In the genomic region with DNA sequence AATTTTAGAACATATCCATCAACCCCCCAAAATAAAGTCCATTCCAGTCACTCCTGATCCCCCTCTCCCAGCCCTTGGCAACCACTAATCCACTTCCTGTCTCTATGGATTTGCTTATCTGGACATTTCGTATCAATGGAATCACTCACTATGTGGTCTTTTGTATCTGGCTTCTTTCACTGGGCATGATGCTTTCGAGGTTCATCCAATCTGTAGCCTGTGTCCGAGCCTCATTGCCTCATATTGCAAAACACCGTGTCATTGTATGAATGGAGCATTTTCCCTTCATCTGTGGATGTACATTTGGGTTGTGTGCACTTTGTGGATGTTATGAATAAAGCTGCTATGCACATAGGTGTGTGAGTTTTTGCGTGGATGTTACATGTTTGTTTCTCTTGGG, we compare ENCODE assay signal across 12 cellular contexts. TPM values are rescaled to one million over a fixed set of nuclear protein-coding genes. Genes with fewer than 3 reads are reported as not detected.
DNase-seq lines count a peak whose midpoint lies in the region; ATAC-seq and TF ChIP-seq lines count a peak whose summit lies in the region.
"Had no signal": no experiment of that assay in that cellular context is flagged by ENCODE, and none has a peak within 500 bp of the region (broad histone marks: within the 10 kb centered on the region; RNA-seq: fewer than 3 reads in every experiment).

No MANE protein-coding gene starts in this region.

- peaks cover 4% of the 10 kb centered on the region for H3K27me3 Mint-ChIP-seq in CD4-positive, CD25-positive, alpha-beta regulatory T cell
- no peaks in the 10 kb centered on the region for H3K27me3 Mint-ChIP-seq in activated CD4-positive, alpha-beta memory T cell treated with anti-CD3 and anti-CD28 coated beads, Interleukin-2, amount 10 ng/mL, durations not matched to agents 7 days and 5 days
- H3K27me3 Mint-ChIP-seq in memory B cell, result no peaks in the 10 kb centered on the region

- POLR2A ChIA-PET in activated CD4-positive, alpha-beta memory T cell treated with anti-CD3 and anti-CD28 coated beads, Interleukin-2, amount 10 ng/mL, durations not matched to agents 7 days and 5 days (lab: Charles Lee), result interaction anchor here (1.0 kb wide), 1 partner anchor 12 kb away, joined by 3 read pairs; no protein-coding TSS in a partner anchor

- no peak overlapping the region for H3K27ac ChIP-seq in CD4-positive, CD25-positive, alpha-beta regulatory T cell (ENCODE audit: insufficient read depth, low read length, poor library complexity, severe bottlenecking)
- peak overlapping the region; percentile 91; the same call in 1 of the 2 replicates for H3K27ac ChIP-seq in HL-60 (replicated peaks)
- H3K27ac ChIP-seq: ovary had no signal

- H3K27ac Mint-ChIP-seq in CD4-positive, CD25-positive, alpha-beta regulatory T cell, result peak overlapping the region in 2 of 3 donors; percentile 98 to 99
- H3K27ac Mint-ChIP-seq in activated CD4-positive, alpha-beta memory T cell treated with anti-CD3 and anti-CD28 coated beads, Interleukin-2, amount 10 ng/mL, durations not matched to agents 7 days and 5 days, result peak overlapping the region; percentile 98
- peak overlapping the region; percentile 96 for H3K27ac Mint-ChIP-seq in memory B cell

- no peak overlapping the region for H3K4me3 ChIP-seq in CD4-positive, CD25-positive, alpha-beta regulatory T cell (ENCODE audit: low read depth, low read length)
- no peak overlapping the region for H3K4me3 ChIP-seq in HL-60 (replicated peaks; ENCODE audit: insufficient read depth, low read length)

- CTCF ChIA-PET in activated CD4-positive, alpha-beta memory T cell treated with anti-CD3 and anti-CD28 coated beads, Interleukin-2, amount 10 ng/mL, durations not matched to agents 7 days and 5 days (lab: Charles Lee), result interaction anchor here (0.6 to 0.7 kb wide), 3 partner anchors 8 to 172 kb away, joined by 3 to 7 read pairs (median 3); no protein-coding TSS in a partner anchor

- H3K36me3 Mint-ChIP-seq in CD4-positive, CD25-positive, alpha-beta regulatory T cell, result no peaks in the 10 kb centered on the region
- H3K36me3 Mint-ChIP-seq in activated CD4-positive, alpha-beta memory T cell treated with anti-CD3 and anti-CD28 coated beads, Interleukin-2, amount 10 ng/mL, durations not matched to agents 7 days and 5 days (ENCODE audit: low read depth), result peaks cover 25% of the 10 kb centered on the region
- H3K36me3 Mint-ChIP-seq in memory B cell, result peaks cover 2% of the 10 kb centered on the region

- peaks cover 0 to 1% (median 0%) of the 10 kb centered on the region in 7 donors for H3K9me3 Mint-ChIP-seq in CD4-positive, CD25-positive, alpha-beta regulatory T cell
- H3K9me3 Mint-ChIP-seq in activated CD4-positive, alpha-beta memory T cell treated with anti-CD3 and anti-CD28 coated beads, Interleukin-2, amount 10 ng/mL, durations not matched to agents 7 days and 5 days, result no peaks in the 10 kb centered on the region
- no peaks in the 10 kb centered on the region for H3K9me3 Mint-ChIP-seq in memory B cell

- no peaks in the 10 kb centered on the region for H3K9me3 ChIP-seq in CD4-positive, CD25-positive, alpha-beta regulatory T cell (ENCODE audit: control insufficient read depth in 2 of 2, low read length in 2 of 2)
- H3K9me3 ChIP-seq: ovary had no signal

- H3K4me1 Mint-ChIP-seq in CD4-positive, CD25-positive, alpha-beta regulatory T cell, result peaks cover 12 to 56% (median 31%) of the 10 kb centered on the region in 4 donors
- peaks cover 48% of the 10 kb centered on the region for H3K4me1 Mint-ChIP-seq in activated CD4-positive, alpha-beta memory T cell treated with anti-CD3 and anti-CD28 coated beads, Interleukin-2, amount 10 ng/mL, durations not matched to agents 7 days and 5 days
- peaks cover 26% of the 10 kb centered on the region for H3K4me1 Mint-ChIP-seq in memory B cell

- DNase-seq in CD4-positive, CD25-positive, alpha-beta regulatory T cell, result no peak
- no peak for DNase-seq in HL-60 (ENCODE audit: low read depth in 1 of 2, low spot score in 1 of 2)
- no peak for DNase-seq in activated CD4-positive, alpha-beta memory T cell treated with anti-CD3 and anti-CD28 coated beads, Interleukin-2, amount 10 ng/mL, durations not matched to agents 7 days and 5 days
- no peak for DNase-seq in memory B cell (ENCODE audit: low spot score in 2 of 2)
- DNase-seq in hypothalamus (lab: John Stamatoyannopoulos, UW), result no peak
- DNase-seq in CD1c-positive myeloid dendritic cell (ENCODE audit: extremely low spot score), result no peak
- DNase-seq: dermis blood vessel endothelial cell, EL, ovary, Right ventricle myocardium superior had no signal

- no peak for ATAC-seq in CD4-positive, CD25-positive, alpha-beta regulatory T cell (ENCODE audit: low read depth in 2 of 2)
- ATAC-seq in memory B cell (ENCODE audit: low read depth) (no peak), GM21737 (IDR thresholded peaks at IDR 0.05; ENCODE audit: unreplicated experiment) (no peak), GM18868 (IDR thresholded peaks at IDR 0.05; ENCODE audit: unreplicated experiment) (no peak)

- H3K36me3 ChIP-seq in CD4-positive, CD25-positive, alpha-beta regulatory T cell (ENCODE audit: control insufficient read depth, insufficient read depth, low read length), result peaks cover 4% of the 10 kb centered on the region
- H3K36me3 ChIP-seq: ovary had no signal

- H3K4me1 ChIP-seq in CD4-positive, CD25-positive, alpha-beta regulatory T cell (ENCODE audit: control insufficient read depth, insufficient read depth, low read length, poor library complexity, severe bottlenecking), result peaks cover 40% of the 10 kb centered on the region

- H3K27me3 ChIP-seq in CD4-positive, CD25-positive, alpha-beta regulatory T cell (ENCODE audit: control insufficient read depth, insufficient read depth, low read length), result no peaks in the 10 kb centered on the region
- H3K27me3 ChIP-seq in HL-60 (ENCODE audit: insufficient read depth, poor library complexity, severe bottlenecking), result no peaks in the 10 kb centered on the region
- H3K27me3 ChIP-seq: ovary had no signal

- no peak for TF ChIP-seq CTCF in HL-60 (IDR thresholded peaks at IDR 0.05; ENCODE audit: insufficient read depth, low read length)

- H3K4me3 Mint-ChIP-seq in CD4-positive, CD25-positive, alpha-beta regulatory T cell, result peak overlapping the region; percentile 91 to 97 (median 92)
- peak overlapping the region; percentile 88 for H3K4me3 Mint-ChIP-seq in activated CD4-positive, alpha-beta memory T cell treated with anti-CD3 and anti-CD28 coated beads, Interleukin-2, amount 10 ng/mL, durations not matched to agents 7 days and 5 days
- peak overlapping the region; percentile 38 for H3K4me3 Mint-ChIP-seq in memory B cell

RNA-seq across cellular contexts. Expression of a gene that starts 1.4 kb away (rescaled TPM):
- 107 TPM for total RNA-seq in CD4-positive, CD25-positive, alpha-beta regulatory T cell
- polyA plus RNA-seq in CD4-positive, CD25-positive, alpha-beta regulatory T cell, result 10 to 100 TPM in 2 of 4 donors, 1 to 10 TPM in 2; 9.1 to 11.4 (median 10.3) TPM
- 10 to 100 TPM; 72.2 to 75.6 TPM for total RNA-seq in activated CD4-positive, alpha-beta memory T cell treated with anti-CD3 and anti-CD28 coated beads, Interleukin-2, amount 10 ng/mL, durations not matched to agents 7 days and 5 days

RNA-seq across cellular contexts. Expression of a gene that starts 4.2 kb away (rescaled TPM):
- 3.5 TPM for total RNA-seq in CD4-positive, CD25-positive, alpha-beta regulatory T cell
- polyA plus RNA-seq in CD4-positive, CD25-positive, alpha-beta regulatory T cell, result 10 to 100 TPM in 2 of 4 donors, 1 to 10 TPM in 2; 6.0 to 13.9 (median 8.9) TPM
- total RNA-seq in activated CD4-positive, alpha-beta memory T cell treated with anti-CD3 and anti-CD28 coated beads, Interleukin-2, amount 10 ng/mL, durations not matched to agents 7 days and 5 days, result 10 to 100 TPM; 11.1 to 11.8 TPM

RNA-seq across cellular contexts. Expression of a gene that starts 21.5 kb away (rescaled TPM):
- not detected for total RNA-seq in CD4-positive, CD25-positive, alpha-beta regulatory T cell
- polyA plus RNA-seq in CD4-positive, CD25-positive, alpha-beta regulatory T cell, result not detected
- not detected for total RNA-seq in activated CD4-positive, alpha-beta memory T cell treated with anti-CD3 and anti-CD28 coated beads, Interleukin-2, amount 10 ng/mL, durations not matched to agents 7 days and 5 days
- total RNA-seq: dermis blood vessel endothelial cell, Right ventricle myocardium superior had no signal
- polyA plus RNA-seq: ovary had no signal

RNA-seq across cellular contexts. Expression of a gene that starts 24.4 kb away (rescaled TPM):
- total RNA-seq in CD4-positive, CD25-positive, alpha-beta regulatory T cell, result 1.4 TPM
- not detected for polyA plus RNA-seq in CD4-positive, CD25-positive, alpha-beta regulatory T cell
- not detected for total RNA-seq in activated CD4-positive, alpha-beta memory T cell treated with anti-CD3 and anti-CD28 coated beads, Interleukin-2, amount 10 ng/mL, durations not matched to agents 7 days and 5 days
- total RNA-seq: dermis blood vessel endothelial cell, Right ventricle myocardium superior had no signal

RNA-seq across cellular contexts. Expression of a gene that starts 34.3 kb away (rescaled TPM):
- 10.9 TPM for total RNA-seq in CD4-positive, CD25-positive, alpha-beta regulatory T cell
- under 1 TPM in 1 of 4 donors, not detected in 3; 0.44 TPM for polyA plus RNA-seq in CD4-positive, CD25-positive, alpha-beta regulatory T cell
- total RNA-seq in activated CD4-positive, alpha-beta memory T cell treated with anti-CD3 and anti-CD28 coated beads, Interleukin-2, amount 10 ng/mL, durations not matched to agents 7 days and 5 days, result 1 to 10 TPM; 4.3 to 6.6 TPM
- total RNA-seq: dermis blood vessel endothelial cell had no signal

Comparison
In these comparisons a context has a peak if more than half of its experiments do, and no peak if none do; other contexts are left out.
1. H3K4me3 Mint-ChIP-seq: peak in every context shown above with its lines; median percentile 92 in CD4-positive, CD25-positive, alpha-beta regulatory T cell; 88 in activated CD4-positive, alpha-beta memory T cell treated with anti-CD3 and anti-CD28 coated beads, Interleukin-2, amount 10 ng/mL, durations not matched to agents 7 days and 5 days; 38 in memory B cell.